8 cellular contexts compared by ENCODE assay signal in the genomic region with DNA sequence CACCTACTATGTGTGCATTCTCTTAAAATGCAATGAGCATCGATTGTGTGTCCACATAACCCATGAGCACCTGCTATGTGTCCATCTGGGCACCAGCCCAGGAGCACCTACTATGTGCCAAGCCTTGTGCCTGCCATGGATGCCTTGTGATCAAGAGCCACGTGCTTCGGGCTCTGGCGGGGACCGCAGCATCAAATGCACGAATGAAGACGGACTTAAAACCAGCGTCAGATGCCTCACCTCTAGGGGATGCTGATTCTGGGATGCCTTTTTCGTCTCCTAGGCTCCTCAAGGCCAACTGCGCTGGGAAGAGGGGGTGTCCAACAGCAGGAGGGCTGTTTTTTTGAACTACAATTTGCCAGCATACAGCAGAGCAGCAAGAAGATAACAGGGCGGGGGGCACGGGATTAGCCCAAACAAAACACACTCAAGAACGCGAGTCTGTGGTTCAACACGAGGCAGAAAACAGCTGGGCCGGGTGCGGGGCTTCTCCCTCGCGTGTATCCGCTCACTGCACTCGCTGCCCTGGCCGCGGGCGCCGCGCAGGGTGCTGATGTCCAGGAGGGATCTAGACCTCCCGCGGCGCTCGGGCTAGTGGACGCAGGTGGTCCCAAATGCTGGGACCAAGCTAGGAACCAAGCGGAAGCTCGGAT. TPM values are rescaled to one million over a fixed set of nuclear protein-coding genes. Genes with fewer than 3 reads are reported as not detected.
A peak's percentile ranks its signal among the peaks of the same experiment; 100 is the strongest.
DNase-seq lines count a peak whose midpoint lies in the region; ATAC-seq and TF ChIP-seq lines count a peak whose summit lies in the region.

No MANE protein-coding gene starts in this region.

- no peaks in the 10 kb centered on the region for H3K9me3 Mint-ChIP-seq in activated naive CD4-positive, alpha-beta T cell treated with anti-CD3 and anti-CD28 coated beads, Interleukin-2, amount 50 U/mL, for 24 hours

- peaks cover 14 to 67% (median 52%) of the 10 kb centered on the region in 6 donors for H3K4me1 ChIP-seq in spleen

- H3K27ac ChIP-seq in spleen: peak overlapping the region; percentile 48 to 86 (median 81)

- no peak for TF ChIP-seq CTCF in spleen (IDR thresholded peaks at IDR 0.05 in 8 of 11, conservative IDR thresholded peaks at IDR 0.05 in 3 of 11)

- H3K27me3 ChIP-seq in spleen (replicated peaks in 1 of 7): peaks cover 0 to 68% (median 37%) of the 10 kb centered on the region in 7 donors

- H3K36me3 ChIP-seq in spleen: no peaks in the 10 kb centered on the region

- no peaks in the 10 kb centered on the region for H3K36me3 Mint-ChIP-seq in activated naive CD4-positive, alpha-beta T cell treated with anti-CD3 and anti-CD28 coated beads, Interleukin-2, amount 50 U/mL, for 24 hours

- peaks cover 15% of the 10 kb centered on the region for H3K27me3 Mint-ChIP-seq in activated naive CD4-positive, alpha-beta T cell treated with anti-CD3 and anti-CD28 coated beads, Interleukin-2, amount 50 U/mL, for 24 hours

- no peaks in the 10 kb centered on the region for H3K9me3 ChIP-seq in spleen

- H3K4me3 ChIP-seq in iPS-11a (ENCODE audit: low read depth, low read length) (peak overlapping the region; percentile 41), spleen (peak overlapping the region; percentile 43 to 84 (median 60))

- DNase-seq in GM03348 (ENCODE audit: low spot score): peak; percentile 37
- DNase-seq in NCI-H1092 (lab: John Stamatoyannopoulos, UW): peak; percentile 32
- DNase-seq in spleen: no peak

- peaks cover 11% of the 10 kb centered on the region for H3K4me1 Mint-ChIP-seq in activated naive CD4-positive, alpha-beta T cell treated with anti-CD3 and anti-CD28 coated beads, Interleukin-2, amount 50 U/mL, for 24 hours

- H3K4me3 Mint-ChIP-seq in activated naive CD4-positive, alpha-beta T cell treated with anti-CD3 and anti-CD28 coated beads, Interleukin-2, amount 50 U/mL, for 24 hours: peak overlapping the region; percentile 93

- 3 to 5% (median 4%) methylated on average over 31 to 33 of the region's 33 CpGs for WGBS in spleen, 5 donors

- ATAC-seq in HG02571 (IDR thresholded peaks at IDR 0.05; ENCODE audit: unreplicated experiment): no peak
- no peak for ATAC-seq in HG03469 (IDR thresholded peaks at IDR 0.05; ENCODE audit: unreplicated experiment)
- no peak for ATAC-seq in esophagus mucosa

- no peak for TF ChIP-seq POLR2A in spleen (IDR thresholded peaks at IDR 0.05)

- intact Hi-C loops in spleen (cut with DNase I; ENCODE audit: low total_unique reads): no loop called here

- H3K27ac Mint-ChIP-seq in activated naive CD4-positive, alpha-beta T cell treated with anti-CD3 and anti-CD28 coated beads, Interleukin-2, amount 50 U/mL, for 24 hours: peak overlapping the region; percentile 79

RNA-seq across cellular contexts. Expression of a gene that starts 1.2 kb away (rescaled TPM):
- total RNA-seq in spleen (1 to 10 TPM; 1.8 to 8.4 (median 4.8) TPM), esophagus mucosa (0.80 TPM)
- 1 to 10 TPM in 2 of 3 donors, under 1 TPM in 1; 0.89 to 2.5 (median 2.0) TPM for polyA plus RNA-seq in spleen

RNA-seq across cellular contexts. Expression of a gene that starts 36.5 kb away (rescaled TPM):
- total RNA-seq in spleen: 10 to 100 TPM; 26.7 to 45.9 (median 30.1) TPM
- polyA plus RNA-seq in spleen: 10 to 100 TPM; 65.5 to 88.8 (median 84.8) TPM
- 34.3 TPM for total RNA-seq in esophagus mucosa

RNA-seq across cellular contexts. Expression of a gene that starts 41.8 kb away (rescaled TPM):
- total RNA-seq in spleen: 10 to 100 TPM in 4 of 7 donors, 1 to 10 TPM in 3; 8.5 to 14.9 (median 11.0) TPM
- polyA plus RNA-seq in spleen: 10 to 100 TPM in 2 of 3 donors, 1 to 10 TPM in 1; 7.6 to 14.2 (median 11.5) TPM
- 11.6 TPM for total RNA-seq in esophagus mucosa

RNA-seq across cellular contexts. Expression of a gene that starts 57.0 kb away (rescaled TPM):
- total RNA-seq in spleen (10 to 100 TPM in 5 of 7 donors, 1 to 10 TPM in 2; 7.4 to 24.9 (median 15.6) TPM), esophagus mucosa (16.6 TPM)
- 1 to 10 TPM; 2.0 to 6.3 (median 5.2) TPM for polyA plus RNA-seq in spleen
